In the genomic region with DNA sequence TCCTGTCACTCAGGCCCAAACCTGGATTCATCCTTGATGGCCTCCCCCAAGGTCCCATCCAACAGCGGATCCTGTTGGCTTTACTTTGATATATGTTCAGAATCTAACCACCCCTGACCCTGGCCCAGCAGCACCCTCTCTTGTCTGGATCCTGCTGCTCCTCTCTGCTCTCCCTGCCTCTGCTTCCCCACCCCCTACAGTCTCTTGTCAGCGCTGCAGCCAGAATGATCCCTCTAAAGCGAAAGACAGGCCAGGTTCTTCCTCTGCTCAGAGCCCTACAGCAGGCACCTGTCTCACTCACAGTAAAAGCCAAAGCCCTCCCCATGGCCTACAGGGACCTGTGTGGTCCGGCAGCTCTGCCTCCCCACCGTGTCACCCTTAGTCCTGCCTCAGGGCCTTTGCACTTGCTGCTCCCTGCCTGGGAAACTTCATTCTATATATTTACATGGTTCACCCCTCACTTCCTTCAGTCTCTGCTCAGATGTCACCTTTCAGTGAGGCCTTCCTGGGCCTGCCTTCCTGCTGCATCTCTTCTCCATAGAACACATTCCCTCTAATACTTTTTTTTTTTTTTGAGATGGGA, we compare ENCODE assay signal across 31 cellular contexts. TPM values are rescaled to one million over a fixed set of nuclear protein-coding genes. Genes with fewer than 3 reads are reported as not detected.
DNase-seq lines count a peak whose midpoint lies in the region; ATAC-seq and TF ChIP-seq lines count a peak whose summit lies in the region.
"Had no signal": no experiment of that assay in that cellular context is flagged by ENCODE, and none has a peak within 500 bp of the region (broad histone marks: within the 10 kb centered on the region; RNA-seq: fewer than 3 reads in every experiment).

No MANE protein-coding gene starts in this region.

- peak; percentile 12 for TF ChIP-seq CTCF in choroid plexus epithelial cell (conservative IDR thresholded peaks at IDR 0.05; ENCODE audit: low read depth, low read length)
- no peak for TF ChIP-seq CTCF in omental fat pad (IDR thresholded peaks at IDR 0.05)

- no peak overlapping the region for H3K4me3 ChIP-seq in choroid plexus epithelial cell (ENCODE audit: low read depth, low read length)
- H3K4me3 ChIP-seq: prostate gland, SK-N-MC, tibial nerve had no signal

- peaks cover 13% of the 10 kb centered on the region for H3K27me3 Mint-ChIP-seq in activated naive CD4-positive, alpha-beta T cell treated with anti-CD3 and anti-CD28 coated beads, Interleukin-2, amount 50 U/mL, for 24 hours
- peaks cover 28% of the 10 kb centered on the region for H3K27me3 Mint-ChIP-seq in activated T-cell treated with anti-CD3 and anti-CD28 coated beads, Interleukin-2, amount 50 U/mL, for 72 hours (ENCODE audit: low read depth)

- no peaks in the 10 kb centered on the region for H3K36me3 Mint-ChIP-seq in activated naive CD4-positive, alpha-beta T cell treated with anti-CD3 and anti-CD28 coated beads, Interleukin-2, amount 50 U/mL, for 24 hours
- H3K36me3 Mint-ChIP-seq in stimulated activated effector memory CD8-positive, alpha-beta T cell treated with anti-CD3 and anti-CD28 coated beads, Interleukin-12 subunit alpha, Interleukin-12 subunit beta, amount 100 ng/mL, for 72 hours, result peaks cover 6% of the 10 kb centered on the region
- peaks cover 2 to 4% of the 10 kb centered on the region in 2 donors for H3K36me3 Mint-ChIP-seq in activated T-cell treated with anti-CD3 and anti-CD28 coated beads, Interleukin-2, amount 50 U/mL, for 72 hours (ENCODE audit: insufficient read depth in 2 of 2)
- H3K36me3 Mint-ChIP-seq: IgD-negative memory B cell had no signal

- no peak for DNase-seq in activated naive CD4-positive, alpha-beta T cell treated with Interleukin-2 at 50 U/mL for 16 hours
- DNase-seq in NAMALWA (ENCODE audit: low spot score) (peak; percentile 17), choroid plexus epithelial cell (ENCODE audit: low read depth) (no peak), omental fat pad (ENCODE audit: low spot score) (no peak)
- no peak for DNase-seq in stimulated activated effector memory CD8-positive, alpha-beta T cell treated with anti-CD3 and anti-CD28 coated beads, Interleukin-12 subunit alpha, Interleukin-12 subunit beta, amount 100 ng/mL, for 72 hours (ENCODE audit: low spot score in 2 of 2)
- no peak for DNase-seq in activated T-cell treated with anti-CD3 and anti-CD28 coated beads, Interleukin-2, amount 50 U/mL, for 72 hours
- DNase-seq: activated CD4-positive, alpha-beta memory T cell treated with anti-CD3 and anti-CD28 coated beads, Interleukin-2, amount 10 ng/mL, durations not matched to agents 7 days and 5 days; activated CD8-positive, alpha-beta memory T cell treated with anti-CD3 and anti-CD28 coated beads, Interleukin-2, amount 50 U/mL, for 48 hours; activated naive CD4-positive, alpha-beta T cell treated with anti-CD3 and anti-CD28 coated beads, Interleukin-2, amount 50 U/mL, for 16 hours; AML-193; amygdala; CD4-positive, alpha-beta T cell; effector CD4-positive, alpha-beta T cell; left ventricle myocardium superior; mesendoderm; NCI-H1048; OCI-M1; stimulated activated CD4-positive, alpha-beta T cell treated with anti-CD3 and anti-CD28 coated beads, Interleukin-12 subunit alpha, Interleukin-12 subunit beta, amount 100 ng/mL, for 4 hours; stimulated activated CD4-positive, alpha-beta T cell treated with anti-CD3 and anti-CD28 coated beads, Interleukin-2, amount 100 ng/mL, for 48 hours; T-helper 17 cell had no signal

- no peak overlapping the region for H3K4me3 Mint-ChIP-seq in activated naive CD4-positive, alpha-beta T cell treated with anti-CD3 and anti-CD28 coated beads, Interleukin-2, amount 50 U/mL, for 24 hours
- no peak overlapping the region for H3K4me3 Mint-ChIP-seq in stimulated activated effector memory CD8-positive, alpha-beta T cell treated with anti-CD3 and anti-CD28 coated beads, Interleukin-12 subunit alpha, Interleukin-12 subunit beta, amount 100 ng/mL, for 72 hours
- H3K4me3 Mint-ChIP-seq in activated T-cell treated with anti-CD3 and anti-CD28 coated beads, Interleukin-2, amount 50 U/mL, for 72 hours, result no peak overlapping the region
- H3K4me3 Mint-ChIP-seq: activated CD4-positive, alpha-beta memory T cell treated with anti-CD3 and anti-CD28 coated beads, Interleukin-2, amount 10 ng/mL, durations not matched to agents 7 days and 5 days; CD4-positive, alpha-beta T cell; T-helper 17 cell had no signal

- H3K27ac Mint-ChIP-seq in activated naive CD4-positive, alpha-beta T cell treated with anti-CD3 and anti-CD28 coated beads, Interleukin-2, amount 50 U/mL, for 24 hours, result peak overlapping the region; percentile 65
- H3K27ac Mint-ChIP-seq in stimulated activated effector memory CD8-positive, alpha-beta T cell treated with anti-CD3 and anti-CD28 coated beads, Interleukin-12 subunit alpha, Interleukin-12 subunit beta, amount 100 ng/mL, for 72 hours, result peak overlapping the region; percentile 27
- no peak overlapping the region for H3K27ac Mint-ChIP-seq in activated T-cell treated with anti-CD3 and anti-CD28 coated beads, Interleukin-2, amount 50 U/mL, for 72 hours
- H3K27ac Mint-ChIP-seq: activated CD4-positive, alpha-beta memory T cell treated with anti-CD3 and anti-CD28 coated beads, Interleukin-2, amount 10 ng/mL, durations not matched to agents 7 days and 5 days; CD4-positive, alpha-beta T cell; IgD-negative memory B cell; T-helper 17 cell had no signal

- peaks cover 5% of the 10 kb centered on the region for H3K9me3 Mint-ChIP-seq in activated naive CD4-positive, alpha-beta T cell treated with anti-CD3 and anti-CD28 coated beads, Interleukin-2, amount 50 U/mL, for 24 hours
- H3K9me3 Mint-ChIP-seq in stimulated activated effector memory CD8-positive, alpha-beta T cell treated with anti-CD3 and anti-CD28 coated beads, Interleukin-12 subunit alpha, Interleukin-12 subunit beta, amount 100 ng/mL, for 72 hours, result no peaks in the 10 kb centered on the region
- H3K9me3 Mint-ChIP-seq in activated T-cell treated with anti-CD3 and anti-CD28 coated beads, Interleukin-2, amount 50 U/mL, for 72 hours, result peaks cover 1 to 4% of the 10 kb centered on the region in 2 donors

- ATAC-seq in stimulated activated effector memory CD8-positive, alpha-beta T cell treated with anti-CD3 and anti-CD28 coated beads, Interleukin-12 subunit alpha, Interleukin-12 subunit beta, amount 100 ng/mL, for 72 hours, result peak; percentile 33
- ATAC-seq in omental fat pad (ENCODE audit: low FRiP score) (no peak), GM19351 (IDR thresholded peaks at IDR 0.05; ENCODE audit: unreplicated experiment) (no peak)
- ATAC-seq in activated T-cell treated with anti-CD3 and anti-CD28 coated beads, Interleukin-2, amount 50 U/mL, for 72 hours (replicated peaks in 1 of 2), result no peak
- ATAC-seq: left ventricle myocardium superior, sciatic nerve, T-helper 17 cell had no signal

- H3K4me1 Mint-ChIP-seq in activated naive CD4-positive, alpha-beta T cell treated with anti-CD3 and anti-CD28 coated beads, Interleukin-2, amount 50 U/mL, for 24 hours, result no peaks in the 10 kb centered on the region
- peaks cover 25% of the 10 kb centered on the region for H3K4me1 Mint-ChIP-seq in stimulated activated effector memory CD8-positive, alpha-beta T cell treated with anti-CD3 and anti-CD28 coated beads, Interleukin-12 subunit alpha, Interleukin-12 subunit beta, amount 100 ng/mL, for 72 hours
- H3K4me1 Mint-ChIP-seq in activated T-cell treated with anti-CD3 and anti-CD28 coated beads, Interleukin-2, amount 50 U/mL, for 72 hours (ENCODE audit: low read depth), result no peaks in the 10 kb centered on the region
- H3K4me1 Mint-ChIP-seq: activated CD4-positive, alpha-beta memory T cell treated with anti-CD3 and anti-CD28 coated beads, Interleukin-2, amount 10 ng/mL, durations not matched to agents 7 days and 5 days; IgD-negative memory B cell had no signal

RNA-seq across cellular contexts. Expression of gene KCNB1, which starts 37.4 kb away (rescaled TPM):
- 10 to 100 TPM; 15.0 to 34.4 (median 22.9) TPM for total RNA-seq in omental fat pad
- not detected for total RNA-seq in activated T-cell treated with anti-CD3 and anti-CD28 coated beads, Interleukin-2, amount 50 U/mL, for 72 hours
- total RNA-seq: A673, epithelial cell of proximal tubule, NCI-H460 had no signal

RNA-seq across cellular contexts. Expression of gene PTGIS, which starts 48.1 kb away (rescaled TPM):
- 100 to 1,000 TPM in 3 of 4 donors, 10 to 100 TPM in 1; 77.7 to 229 (median 113) TPM for total RNA-seq in omental fat pad
- total RNA-seq in activated T-cell treated with anti-CD3 and anti-CD28 coated beads, Interleukin-2, amount 50 U/mL, for 72 hours, result 1 to 10 TPM; 1.8 to 6.3 TPM
- total RNA-seq: A673; CD4-positive, alpha-beta T cell; epithelial cell of proximal tubule; H4; NCI-H460; T-helper 17 cell had no signal

Comparison
In these comparisons a context has a peak if more than half of its experiments do, and no peak if none do; other contexts are left out.
1. RNA of gene KCNB1, which starts 37.4 kb away (total RNA-seq): 15.0 to 34.4 TPM in omental fat pad; not detected in activated T-cell treated with anti-CD3 and anti-CD28 coated beads, Interleukin-2, amount 50 U/mL, for 72 hours; every median in the first group is over 10 times any median in the second.
2. RNA of gene PTGIS, which starts 48.1 kb away (total RNA-seq): 77.7 to 229 TPM in omental fat pad; 1.8 to 6.3 TPM in activated T-cell treated with anti-CD3 and anti-CD28 coated beads, Interleukin-2, amount 50 U/mL, for 72 hours; every median in the first group is over 10 times any median in the second.